In genomic region chr12:27631365-27631764, GRCh38 we compare ENCODE assay signal across 29 cellular contexts.
"Had no signal": no experiment of that assay in that cellular context is flagged by ENCODE, and none has a peak within 500 bp of the region (broad histone marks: within the 10 kb centered on the region; RNA-seq: fewer than 3 reads in every experiment).

No MANE protein-coding gene starts in this region.

- H3K27ac Mint-ChIP-seq: dendritic cell treated with granulocyte-macrophage colony-stimulating factor and Interleukin-4, amounts not matched to agents 40 ng/mL and 50 ng/mL, for 4 days; endodermal cell; immature natural killer cell; natural killer cell; stimulated activated memory B cell treated with anti-CD40 and anti-IgM and Interleukin-4, amounts not matched to agents 10 μg/mL and 1 μg/mL and 100 μg/mL, for 72 hours had no signal

- H3K27me3 Mint-ChIP-seq: dendritic cell treated with granulocyte-macrophage colony-stimulating factor and Interleukin-4, amounts not matched to agents 40 ng/mL and 50 ng/mL, for 4 days had no signal

- H3K4me2 ChIP-seq: hepatocyte had no signal

- H3K27me3 ChIP-seq: colonic mucosa, gastrocnemius medialis, hepatocyte, pancreas, testis, tibial nerve, upper lobe of left lung had no signal

- FAIRE-seq: keratinocyte, urothelium cell line had no signal

- H3K36me3 Mint-ChIP-seq: natural killer cell; stimulated activated memory B cell treated with anti-CD40 and anti-IgM and Interleukin-4, amounts not matched to agents 10 μg/mL and 1 μg/mL and 100 μg/mL, for 72 hours had no signal

- H3K4me3 ChIP-seq: colonic mucosa, gastrocnemius medialis, hepatocyte, lower lobe of right lung, pancreas, smooth muscle cell, testis, tibial nerve, upper lobe of left lung had no signal

- DNase-seq: colonic mucosa; effector CD8-positive, alpha-beta T cell; endodermal cell; foreskin fibroblast; gastrocnemius medialis; head of caudate nucleus; immature natural killer cell; lower lobe of right lung; natural killer cell; occipital lobe; pancreas; retina; stimulated activated CD4-positive, alpha-beta T cell treated with anti-CD3 and anti-CD28 coated beads, Interleukin-12 subunit alpha, Interleukin-12 subunit beta, amount 100 ng/mL, for 4 hours; stimulated activated CD4-positive, alpha-beta T cell treated with anti-CD3 and anti-CD28 coated beads, Interleukin-2, amount 100 ng/mL, for 24 hours; stimulated activated CD4-positive, alpha-beta T cell treated with anti-CD3 and anti-CD28 coated beads, Interleukin-4, amount 100 ng/mL, for 4 hours; stimulated activated naive CD8-positive, alpha-beta T cell treated with anti-CD3 and anti-CD28 coated beads, Interleukin-15, Interleukin-2, amounts not matched to agents 100 U/mL and 50 U/mL, for 24 hours; substantia nigra; testis; upper lobe of left lung had no signal

- H2AFZ ChIP-seq: hepatocyte had no signal

- H3K4me3 Mint-ChIP-seq: central memory CD8-positive, alpha-beta T cell; dendritic cell treated with granulocyte-macrophage colony-stimulating factor and Interleukin-4, amounts not matched to agents 40 ng/mL and 50 ng/mL, for 4 days; endodermal cell; immature natural killer cell; natural killer cell; stimulated activated memory B cell treated with anti-CD40 and anti-IgM and Interleukin-4, amounts not matched to agents 10 μg/mL and 1 μg/mL and 100 μg/mL, for 72 hours had no signal

- H3K36me3 ChIP-seq: colonic mucosa, gastrocnemius medialis, pancreas had no signal

- H3K4me1 Mint-ChIP-seq: central memory CD8-positive, alpha-beta T cell; immature natural killer cell; natural killer cell; stimulated activated memory B cell treated with anti-CD40 and anti-IgM and Interleukin-4, amounts not matched to agents 10 μg/mL and 1 μg/mL and 100 μg/mL, for 72 hours had no signal

- H3K9me3 ChIP-seq: colonic mucosa, gastrocnemius medialis, lower lobe of right lung, pancreas, testis, tibial nerve, upper lobe of left lung had no signal

- ATAC-seq: esophagus mucosa; gastrocnemius medialis; lower lobe of right lung; natural killer cell; sciatic nerve; stimulated activated memory B cell treated with anti-CD40 and anti-IgM and Interleukin-4, amounts not matched to agents 10 μg/mL and 1 μg/mL and 100 μg/mL, for 72 hours; stimulated activated naive CD8-positive, alpha-beta T cell treated with anti-CD3 and anti-CD28 coated beads, Interleukin-15, Interleukin-2, amounts not matched to agents 100 U/mL and 50 U/mL, for 24 hours had no signal

- H3K4me1 ChIP-seq: colonic mucosa, testis had no signal

- H3K9me3 Mint-ChIP-seq: central memory CD8-positive, alpha-beta T cell; dendritic cell treated with granulocyte-macrophage colony-stimulating factor and Interleukin-4, amounts not matched to agents 40 ng/mL and 50 ng/mL, for 4 days; endodermal cell; immature natural killer cell; natural killer cell; stimulated activated memory B cell treated with anti-CD40 and anti-IgM and Interleukin-4, amounts not matched to agents 10 μg/mL and 1 μg/mL and 100 μg/mL, for 72 hours had no signal

- H3K27ac ChIP-seq: colonic mucosa, gastrocnemius medialis, hepatocyte, lower lobe of right lung, pancreas, testis, tibial nerve, upper lobe of left lung had no signal
